1 cellular context compared by ENCODE assay signal in the genomic region with DNA sequence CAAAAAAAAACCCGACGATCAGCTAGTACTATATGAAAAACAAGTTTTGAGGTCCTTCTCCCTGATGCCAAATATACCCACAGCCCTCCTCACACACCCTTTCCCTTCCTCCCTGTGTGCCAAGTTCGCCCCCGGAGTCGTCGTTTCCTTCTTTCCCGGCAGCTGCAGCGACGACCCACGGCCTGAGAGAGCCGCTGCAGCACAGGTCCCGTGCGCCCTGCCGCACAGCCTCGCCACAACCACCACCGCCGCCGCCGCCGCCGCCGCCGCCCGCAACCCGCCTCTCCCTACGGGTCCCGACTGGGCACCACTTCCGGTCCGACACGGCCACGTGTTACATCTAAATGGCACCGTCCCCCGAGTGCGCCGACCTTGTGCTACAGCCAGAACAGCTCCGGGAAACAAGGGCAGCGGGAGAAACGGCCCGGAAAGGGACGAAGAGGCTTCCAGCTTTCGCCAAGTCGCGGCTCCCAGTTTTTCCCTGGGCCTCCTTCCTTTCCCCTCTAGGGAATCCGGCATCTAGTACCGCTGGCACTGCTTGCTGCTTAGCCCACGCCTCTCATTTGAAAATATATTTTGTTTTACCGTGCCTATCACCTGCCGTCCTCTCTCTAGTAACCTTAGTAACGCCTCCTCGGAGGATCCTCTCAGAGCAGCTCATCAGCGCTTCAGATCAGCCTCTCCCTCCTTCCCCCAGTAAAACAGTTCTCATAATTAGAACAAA.
TF ChIP-seq lines count a peak whose summit lies in the region.

A gene with protein sequence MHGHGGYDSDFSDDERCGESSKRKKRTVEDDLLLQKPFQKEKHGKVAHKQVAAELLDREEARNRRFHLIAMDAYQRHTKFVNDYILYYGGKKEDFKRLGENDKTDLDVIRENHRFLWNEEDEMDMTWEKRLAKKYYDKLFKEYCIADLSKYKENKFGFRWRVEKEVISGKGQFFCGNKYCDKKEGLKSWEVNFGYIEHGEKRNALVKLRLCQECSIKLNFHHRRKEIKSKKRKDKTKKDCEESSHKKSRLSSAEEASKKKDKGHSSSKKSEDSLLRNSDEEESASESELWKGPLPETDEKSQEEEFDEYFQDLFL (minus strand): TSS at position 315 of the 724 bp plus-strand sequence. CDS start 2,486 bp downstream, outside the sequence.

TF ChIP-seq in HepG2, 621 proteins besides CTCF, POLR2A, EP300 and RAD21 (continued from another document and continues in another):
- TF ChIP-seq, protein P1, sequence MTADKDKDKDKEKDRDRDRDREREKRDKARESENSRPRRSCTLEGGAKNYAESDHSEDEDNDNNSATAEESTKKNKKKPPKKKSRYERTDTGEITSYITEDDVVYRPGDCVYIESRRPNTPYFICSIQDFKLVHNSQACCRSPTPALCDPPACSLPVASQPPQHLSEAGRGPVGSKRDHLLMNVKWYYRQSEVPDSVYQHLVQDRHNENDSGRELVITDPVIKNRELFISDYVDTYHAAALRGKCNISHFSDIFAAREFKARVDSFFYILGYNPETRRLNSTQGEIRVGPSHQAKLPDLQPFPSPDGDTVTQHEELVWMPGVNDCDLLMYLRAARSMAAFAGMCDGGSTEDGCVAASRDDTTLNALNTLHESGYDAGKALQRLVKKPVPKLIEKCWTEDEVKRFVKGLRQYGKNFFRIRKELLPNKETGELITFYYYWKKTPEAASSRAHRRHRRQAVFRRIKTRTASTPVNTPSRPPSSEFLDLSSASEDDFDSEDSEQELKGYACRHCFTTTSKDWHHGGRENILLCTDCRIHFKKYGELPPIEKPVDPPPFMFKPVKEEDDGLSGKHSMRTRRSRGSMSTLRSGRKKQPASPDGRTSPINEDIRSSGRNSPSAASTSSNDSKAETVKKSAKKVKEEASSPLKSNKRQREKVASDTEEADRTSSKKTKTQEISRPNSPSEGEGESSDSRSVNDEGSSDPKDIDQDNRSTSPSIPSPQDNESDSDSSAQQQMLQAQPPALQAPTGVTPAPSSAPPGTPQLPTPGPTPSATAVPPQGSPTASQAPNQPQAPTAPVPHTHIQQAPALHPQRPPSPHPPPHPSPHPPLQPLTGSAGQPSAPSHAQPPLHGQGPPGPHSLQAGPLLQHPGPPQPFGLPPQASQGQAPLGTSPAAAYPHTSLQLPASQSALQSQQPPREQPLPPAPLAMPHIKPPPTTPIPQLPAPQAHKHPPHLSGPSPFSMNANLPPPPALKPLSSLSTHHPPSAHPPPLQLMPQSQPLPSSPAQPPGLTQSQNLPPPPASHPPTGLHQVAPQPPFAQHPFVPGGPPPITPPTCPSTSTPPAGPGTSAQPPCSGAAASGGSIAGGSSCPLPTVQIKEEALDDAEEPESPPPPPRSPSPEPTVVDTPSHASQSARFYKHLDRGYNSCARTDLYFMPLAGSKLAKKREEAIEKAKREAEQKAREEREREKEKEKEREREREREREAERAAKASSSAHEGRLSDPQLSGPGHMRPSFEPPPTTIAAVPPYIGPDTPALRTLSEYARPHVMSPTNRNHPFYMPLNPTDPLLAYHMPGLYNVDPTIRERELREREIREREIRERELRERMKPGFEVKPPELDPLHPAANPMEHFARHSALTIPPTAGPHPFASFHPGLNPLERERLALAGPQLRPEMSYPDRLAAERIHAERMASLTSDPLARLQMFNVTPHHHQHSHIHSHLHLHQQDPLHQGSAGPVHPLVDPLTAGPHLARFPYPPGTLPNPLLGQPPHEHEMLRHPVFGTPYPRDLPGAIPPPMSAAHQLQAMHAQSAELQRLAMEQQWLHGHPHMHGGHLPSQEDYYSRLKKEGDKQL (CRISPR knock-in tag; IDR thresholded peaks at IDR 0.05; ENCODE audit: low read depth): no peak; the same call in 1 of the 2 replicates
- TF ChIP-seq ZNF124 (CRISPR knock-in tag; IDR thresholded peaks at IDR 0.05): peak; percentile 71; the same call in 1 of the 2 replicates
- TF ChIP-seq ZNF614 (CRISPR knock-in tag; IDR thresholded peaks at IDR 0.05; ENCODE audit: borderline replicate concordance): peak; percentile 95; the same call in 1 of the 2 replicates
- TF ChIP-seq NCOA1 (CRISPR knock-in tag; IDR thresholded peaks at IDR 0.05): 0 out of 2 replicates have a peak, but pooled peaks have one; percentile 18
- peak; percentile 48; the same call in 1 of the 2 replicates for TF ChIP-seq ZNF460 (CRISPR knock-in tag; IDR thresholded peaks at IDR 0.05; ENCODE audit: borderline replicate concordance)
- peak; percentile 67; the same call in 1 of the 2 replicates for TF ChIP-seq NCOR1 (IDR thresholded peaks at IDR 0.05; ENCODE audit: borderline replicate concordance, low read length)
- no peak for TF ChIP-seq ZNF20 (CRISPR knock-in tag; IDR thresholded peaks at IDR 0.05)
- no peak for TF ChIP-seq FOXK2 (IDR thresholded peaks at IDR 0.05)
- TF ChIP-seq BHLHE40 (IDR thresholded peaks at IDR 0.05; ENCODE audit: low read length): peak; percentile 64; the same call in 1 of the 2 replicates
- TF ChIP-seq, protein P2, sequence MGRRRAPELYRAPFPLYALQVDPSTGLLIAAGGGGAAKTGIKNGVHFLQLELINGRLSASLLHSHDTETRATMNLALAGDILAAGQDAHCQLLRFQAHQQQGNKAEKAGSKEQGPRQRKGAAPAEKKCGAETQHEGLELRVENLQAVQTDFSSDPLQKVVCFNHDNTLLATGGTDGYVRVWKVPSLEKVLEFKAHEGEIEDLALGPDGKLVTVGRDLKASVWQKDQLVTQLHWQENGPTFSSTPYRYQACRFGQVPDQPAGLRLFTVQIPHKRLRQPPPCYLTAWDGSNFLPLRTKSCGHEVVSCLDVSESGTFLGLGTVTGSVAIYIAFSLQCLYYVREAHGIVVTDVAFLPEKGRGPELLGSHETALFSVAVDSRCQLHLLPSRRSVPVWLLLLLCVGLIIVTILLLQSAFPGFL (CRISPR knock-in tag; IDR thresholded peaks at IDR 0.05): no peak
- TF ChIP-seq, protein P3, sequence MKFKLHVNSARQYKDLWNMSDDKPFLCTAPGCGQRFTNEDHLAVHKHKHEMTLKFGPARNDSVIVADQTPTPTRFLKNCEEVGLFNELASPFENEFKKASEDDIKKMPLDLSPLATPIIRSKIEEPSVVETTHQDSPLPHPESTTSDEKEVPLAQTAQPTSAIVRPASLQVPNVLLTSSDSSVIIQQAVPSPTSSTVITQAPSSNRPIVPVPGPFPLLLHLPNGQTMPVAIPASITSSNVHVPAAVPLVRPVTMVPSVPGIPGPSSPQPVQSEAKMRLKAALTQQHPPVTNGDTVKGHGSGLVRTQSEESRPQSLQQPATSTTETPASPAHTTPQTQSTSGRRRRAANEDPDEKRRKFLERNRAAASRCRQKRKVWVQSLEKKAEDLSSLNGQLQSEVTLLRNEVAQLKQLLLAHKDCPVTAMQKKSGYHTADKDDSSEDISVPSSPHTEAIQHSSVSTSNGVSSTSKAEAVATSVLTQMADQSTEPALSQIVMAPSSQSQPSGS (CRISPR knock-in tag; IDR thresholded peaks at IDR 0.05): peak; percentile 81
- peak; percentile 97 for TF ChIP-seq SALL1 (CRISPR knock-in tag; IDR thresholded peaks at IDR 0.05)
- TF ChIP-seq MEF2D (CRISPR knock-in tag; IDR thresholded peaks at IDR 0.05): no peak
- peak; percentile 76; the same call in 1 of the 2 replicates for TF ChIP-seq SALL2 (CRISPR knock-in tag; IDR thresholded peaks at IDR 0.05)
- TF ChIP-seq HNRNPLL (IDR thresholded peaks at IDR 0.05; ENCODE audit: low read depth, low read length, poor library complexity, severe bottlenecking): peak; percentile 76
- TF ChIP-seq, protein P4, sequence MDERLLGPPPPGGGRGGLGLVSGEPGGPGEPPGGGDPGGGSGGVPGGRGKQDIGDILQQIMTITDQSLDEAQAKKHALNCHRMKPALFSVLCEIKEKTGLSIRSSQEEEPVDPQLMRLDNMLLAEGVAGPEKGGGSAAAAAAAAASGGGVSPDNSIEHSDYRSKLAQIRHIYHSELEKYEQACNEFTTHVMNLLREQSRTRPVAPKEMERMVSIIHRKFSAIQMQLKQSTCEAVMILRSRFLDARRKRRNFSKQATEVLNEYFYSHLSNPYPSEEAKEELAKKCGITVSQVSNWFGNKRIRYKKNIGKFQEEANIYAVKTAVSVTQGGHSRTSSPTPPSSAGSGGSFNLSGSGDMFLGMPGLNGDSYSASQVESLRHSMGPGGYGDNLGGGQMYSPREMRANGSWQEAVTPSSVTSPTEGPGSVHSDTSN (CRISPR knock-in tag; IDR thresholded peaks at IDR 0.05): no peak
- peak; percentile 99 for TF ChIP-seq POGZ (CRISPR knock-in tag; IDR thresholded peaks at IDR 0.05)
- TF ChIP-seq, protein P5, sequence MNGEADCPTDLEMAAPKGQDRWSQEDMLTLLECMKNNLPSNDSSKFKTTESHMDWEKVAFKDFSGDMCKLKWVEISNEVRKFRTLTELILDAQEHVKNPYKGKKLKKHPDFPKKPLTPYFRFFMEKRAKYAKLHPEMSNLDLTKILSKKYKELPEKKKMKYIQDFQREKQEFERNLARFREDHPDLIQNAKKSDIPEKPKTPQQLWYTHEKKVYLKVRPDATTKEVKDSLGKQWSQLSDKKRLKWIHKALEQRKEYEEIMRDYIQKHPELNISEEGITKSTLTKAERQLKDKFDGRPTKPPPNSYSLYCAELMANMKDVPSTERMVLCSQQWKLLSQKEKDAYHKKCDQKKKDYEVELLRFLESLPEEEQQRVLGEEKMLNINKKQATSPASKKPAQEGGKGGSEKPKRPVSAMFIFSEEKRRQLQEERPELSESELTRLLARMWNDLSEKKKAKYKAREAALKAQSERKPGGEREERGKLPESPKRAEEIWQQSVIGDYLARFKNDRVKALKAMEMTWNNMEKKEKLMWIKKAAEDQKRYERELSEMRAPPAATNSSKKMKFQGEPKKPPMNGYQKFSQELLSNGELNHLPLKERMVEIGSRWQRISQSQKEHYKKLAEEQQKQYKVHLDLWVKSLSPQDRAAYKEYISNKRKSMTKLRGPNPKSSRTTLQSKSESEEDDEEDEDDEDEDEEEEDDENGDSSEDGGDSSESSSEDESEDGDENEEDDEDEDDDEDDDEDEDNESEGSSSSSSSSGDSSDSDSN (CRISPR knock-in tag; IDR thresholded peaks at IDR 0.05): peak; percentile 90
- TF ChIP-seq, protein P6, sequence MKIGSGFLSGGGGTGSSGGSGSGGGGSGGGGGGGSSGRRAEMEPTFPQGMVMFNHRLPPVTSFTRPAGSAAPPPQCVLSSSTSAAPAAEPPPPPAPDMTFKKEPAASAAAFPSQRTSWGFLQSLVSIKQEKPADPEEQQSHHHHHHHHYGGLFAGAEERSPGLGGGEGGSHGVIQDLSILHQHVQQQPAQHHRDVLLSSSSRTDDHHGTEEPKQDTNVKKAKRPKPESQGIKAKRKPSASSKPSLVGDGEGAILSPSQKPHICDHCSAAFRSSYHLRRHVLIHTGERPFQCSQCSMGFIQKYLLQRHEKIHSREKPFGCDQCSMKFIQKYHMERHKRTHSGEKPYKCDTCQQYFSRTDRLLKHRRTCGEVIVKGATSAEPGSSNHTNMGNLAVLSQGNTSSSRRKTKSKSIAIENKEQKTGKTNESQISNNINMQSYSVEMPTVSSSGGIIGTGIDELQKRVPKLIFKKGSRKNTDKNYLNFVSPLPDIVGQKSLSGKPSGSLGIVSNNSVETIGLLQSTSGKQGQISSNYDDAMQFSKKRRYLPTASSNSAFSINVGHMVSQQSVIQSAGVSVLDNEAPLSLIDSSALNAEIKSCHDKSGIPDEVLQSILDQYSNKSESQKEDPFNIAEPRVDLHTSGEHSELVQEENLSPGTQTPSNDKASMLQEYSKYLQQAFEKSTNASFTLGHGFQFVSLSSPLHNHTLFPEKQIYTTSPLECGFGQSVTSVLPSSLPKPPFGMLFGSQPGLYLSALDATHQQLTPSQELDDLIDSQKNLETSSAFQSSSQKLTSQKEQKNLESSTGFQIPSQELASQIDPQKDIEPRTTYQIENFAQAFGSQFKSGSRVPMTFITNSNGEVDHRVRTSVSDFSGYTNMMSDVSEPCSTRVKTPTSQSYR (CRISPR knock-in tag; IDR thresholded peaks at IDR 0.05; ENCODE audit: borderline replicate concordance): peak; percentile 58; the same call in 1 of the 2 replicates
- TF ChIP-seq, protein P7, sequence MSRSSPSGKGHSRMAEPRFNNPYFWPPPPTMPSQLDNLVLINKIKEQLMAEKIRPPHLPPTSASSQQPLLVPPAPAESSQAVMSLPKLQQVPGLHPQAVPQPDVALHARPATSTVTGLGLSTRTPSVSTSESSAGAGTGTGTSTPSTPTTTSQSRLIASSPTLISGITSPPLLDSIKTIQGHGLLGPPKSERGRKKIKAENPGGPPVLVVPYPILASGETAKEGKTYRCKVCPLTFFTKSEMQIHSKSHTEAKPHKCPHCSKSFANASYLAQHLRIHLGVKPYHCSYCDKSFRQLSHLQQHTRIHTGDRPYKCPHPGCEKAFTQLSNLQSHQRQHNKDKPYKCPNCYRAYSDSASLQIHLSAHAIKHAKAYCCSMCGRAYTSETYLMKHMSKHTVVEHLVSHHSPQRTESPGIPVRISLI (CRISPR knock-in tag; IDR thresholded peaks at IDR 0.05; ENCODE audit: borderline replicate concordance): peak; percentile 73
- TF ChIP-seq ZNF605 (CRISPR knock-in tag; IDR thresholded peaks at IDR 0.05): peak; percentile 59; the same call in 1 of the 2 replicates
- TF ChIP-seq, protein P8, sequence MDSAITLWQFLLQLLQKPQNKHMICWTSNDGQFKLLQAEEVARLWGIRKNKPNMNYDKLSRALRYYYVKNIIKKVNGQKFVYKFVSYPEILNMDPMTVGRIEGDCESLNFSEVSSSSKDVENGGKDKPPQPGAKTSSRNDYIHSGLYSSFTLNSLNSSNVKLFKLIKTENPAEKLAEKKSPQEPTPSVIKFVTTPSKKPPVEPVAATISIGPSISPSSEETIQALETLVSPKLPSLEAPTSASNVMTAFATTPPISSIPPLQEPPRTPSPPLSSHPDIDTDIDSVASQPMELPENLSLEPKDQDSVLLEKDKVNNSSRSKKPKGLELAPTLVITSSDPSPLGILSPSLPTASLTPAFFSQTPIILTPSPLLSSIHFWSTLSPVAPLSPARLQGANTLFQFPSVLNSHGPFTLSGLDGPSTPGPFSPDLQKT (CRISPR knock-in tag; IDR thresholded peaks at IDR 0.05; ENCODE audit: borderline replicate concordance): no peak
- TF ChIP-seq, protein P9, sequence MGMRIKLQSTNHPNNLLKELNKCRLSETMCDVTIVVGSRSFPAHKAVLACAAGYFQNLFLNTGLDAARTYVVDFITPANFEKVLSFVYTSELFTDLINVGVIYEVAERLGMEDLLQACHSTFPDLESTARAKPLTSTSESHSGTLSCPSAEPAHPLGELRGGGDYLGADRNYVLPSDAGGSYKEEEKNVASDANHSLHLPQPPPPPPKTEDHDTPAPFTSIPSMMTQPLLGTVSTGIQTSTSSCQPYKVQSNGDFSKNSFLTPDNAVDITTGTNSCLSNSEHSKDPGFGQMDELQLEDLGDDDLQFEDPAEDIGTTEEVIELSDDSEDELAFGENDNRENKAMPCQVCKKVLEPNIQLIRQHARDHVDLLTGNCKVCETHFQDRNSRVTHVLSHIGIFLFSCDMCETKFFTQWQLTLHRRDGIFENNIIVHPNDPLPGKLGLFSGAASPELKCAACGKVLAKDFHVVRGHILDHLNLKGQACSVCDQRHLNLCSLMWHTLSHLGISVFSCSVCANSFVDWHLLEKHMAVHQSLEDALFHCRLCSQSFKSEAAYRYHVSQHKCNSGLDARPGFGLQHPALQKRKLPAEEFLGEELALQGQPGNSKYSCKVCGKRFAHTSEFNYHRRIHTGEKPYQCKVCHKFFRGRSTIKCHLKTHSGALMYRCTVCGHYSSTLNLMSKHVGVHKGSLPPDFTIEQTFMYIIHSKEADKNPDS (CRISPR knock-in tag; IDR thresholded peaks at IDR 0.05): peak; percentile 58; the same call in 1 of the 2 replicates
- TF ChIP-seq ELF4 (CRISPR knock-in tag; IDR thresholded peaks at IDR 0.05; ENCODE audit: borderline replicate concordance): peak; percentile 67; the same call in 1 of the 2 replicates
- TF ChIP-seq, protein P10, sequence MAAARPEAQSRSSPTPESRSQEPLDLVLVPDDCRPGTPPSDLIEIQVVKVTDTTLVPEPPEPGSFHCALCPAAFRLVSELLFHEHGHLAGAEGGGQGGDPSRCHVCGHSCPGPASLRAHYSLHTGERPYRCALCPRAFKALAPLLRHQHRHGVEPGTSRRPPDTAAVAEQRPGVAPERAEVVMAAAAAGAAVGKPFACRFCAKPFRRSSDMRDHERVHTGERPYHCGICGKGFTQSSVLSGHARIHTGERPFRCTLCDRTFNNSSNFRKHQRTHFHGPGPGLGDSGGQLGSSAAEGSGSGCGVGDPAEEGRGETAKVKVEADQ (CRISPR knock-in tag; IDR thresholded peaks at IDR 0.05; ENCODE audit: borderline replicate concordance): peak; percentile 89
- TF ChIP-seq CBFB (CRISPR knock-in tag; IDR thresholded peaks at IDR 0.05): peak; percentile 91
- no peak for TF ChIP-seq ZNF207 (IDR thresholded peaks at IDR 0.05; ENCODE audit: borderline replicate concordance)
- no peak for TF ChIP-seq TCF12 (IDR thresholded peaks at IDR 0.05)
- TF ChIP-seq TCF12 (CRISPR knock-in tag; IDR thresholded peaks at IDR 0.05): no peak
